Comparison of ENCODE assay signal across 15 cellular contexts in the genomic region with DNA sequence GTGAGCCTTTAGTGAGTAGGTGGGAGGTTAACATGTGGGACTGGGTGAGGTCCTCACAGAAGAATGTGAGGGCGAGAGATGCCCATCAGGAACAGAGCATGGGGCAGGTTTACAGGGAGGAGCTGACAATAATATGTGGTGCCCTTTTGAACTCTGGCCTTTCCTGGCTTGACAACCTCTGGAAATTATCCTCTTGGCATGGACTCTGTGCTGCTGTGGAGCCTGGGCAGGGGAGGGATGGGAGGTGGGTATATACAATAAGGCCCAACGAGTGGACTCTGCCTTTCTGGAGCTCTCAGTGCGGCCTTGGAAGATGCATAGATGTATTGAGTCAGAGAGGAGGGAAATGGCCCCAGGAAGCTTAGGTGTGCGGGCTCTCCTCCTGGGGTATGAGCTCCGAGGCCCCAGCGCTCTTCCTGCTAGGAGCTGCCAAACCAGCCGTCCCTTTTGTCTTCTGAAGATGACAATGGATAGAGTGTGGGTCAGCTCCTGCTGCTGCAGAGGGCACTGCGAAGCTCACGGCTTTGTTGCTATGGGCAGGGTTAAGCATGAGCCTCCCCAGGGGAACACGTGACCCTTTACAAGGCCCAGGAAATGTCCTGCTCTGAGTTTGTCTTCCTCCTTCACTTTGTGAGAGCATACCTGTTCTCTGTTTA. TPM values are rescaled to one million over a fixed set of nuclear protein-coding genes. Genes with fewer than 3 reads are reported as not detected.
DNase-seq lines count a peak whose midpoint lies in the region; ATAC-seq and TF ChIP-seq lines count a peak whose summit lies in the region.
"Had no signal": no experiment of that assay in that cellular context is flagged by ENCODE, and none has a peak within 500 bp of the region (broad histone marks: within the 10 kb centered on the region; RNA-seq: fewer than 3 reads in every experiment).

No MANE protein-coding gene starts in this region.

- H3K4me3 ChIP-seq in right lobe of liver: no peak overlapping the region
- H3K4me3 ChIP-seq in stomach: no peak overlapping the region
- H3K4me3 ChIP-seq in gastroesophageal sphincter: no peak overlapping the region
- H3K4me3 ChIP-seq: A549 had no signal

- H3K4me1 Mint-ChIP-seq in activated CD8-positive, alpha-beta T cell treated with anti-CD3 and anti-CD28 coated beads, Interleukin-2, amount 10 ng/mL, durations not matched to agents 7 days and 5 days (ENCODE audit: low read depth): peaks cover 62% of the 10 kb centered on the region
- peaks cover 56% of the 10 kb centered on the region for H3K4me1 Mint-ChIP-seq in activated CD8-positive, alpha-beta T cell treated with anti-CD3 and anti-CD28 coated beads for 36 hours (ENCODE audit: low read depth)
- peaks cover 46% of the 10 kb centered on the region for H3K4me1 Mint-ChIP-seq in activated T-helper 2 cell treated with anti-CD3 and anti-CD28 coated beads, Interferon-gamma antibody, Interleukin-2, Interleukin-4, amounts not matched to agents 10 μg/mL and 5 μg/mL and 100 μg/mL, durations not matched to agents 14 hours and 24 hours and 36 hours (ENCODE audit: low read depth)

- no peak for TF ChIP-seq CTCF in activated CD8-positive, alpha-beta T cell treated with anti-CD3 and anti-CD28 coated beads for 36 hours (IDR thresholded peaks at IDR 0.05)
- TF ChIP-seq CTCF in right lobe of liver (IDR thresholded peaks at IDR 0.05): no peak
- no peak for TF ChIP-seq CTCF in stomach (IDR thresholded peaks at IDR 0.05)
- no peak for TF ChIP-seq CTCF in gastroesophageal sphincter (IDR thresholded peaks at IDR 0.05)

- no peak for ATAC-seq in activated CD8-positive, alpha-beta T cell treated with anti-CD3 and anti-CD28 coated beads, Interleukin-2, amount 10 ng/mL, durations not matched to agents 7 days and 5 days
- ATAC-seq in activated CD8-positive, alpha-beta T cell treated with anti-CD3 and anti-CD28 coated beads for 36 hours: no peak
- peak; percentile 44 to 55 (median 48) for ATAC-seq in right lobe of liver
- ATAC-seq in GM21367 (IDR thresholded peaks at IDR 0.05; ENCODE audit: unreplicated experiment): no peak
- ATAC-seq in gastroesophageal sphincter: no peak
- ATAC-seq: A549 had no signal

- H3K4me1 ChIP-seq in right lobe of liver (peaks cover 2 to 48% (median 26%) of the 10 kb centered on the region in 4 donors), stomach (peaks cover 24 to 33% (median 31%) of the 10 kb centered on the region in 4 donors), gastroesophageal sphincter (no peaks in the 10 kb centered on the region)
- H3K4me1 ChIP-seq: A549 had no signal

- H3K27me3 Mint-ChIP-seq in activated CD8-positive, alpha-beta T cell treated with anti-CD3 and anti-CD28 coated beads, Interleukin-2, amount 10 ng/mL, durations not matched to agents 7 days and 5 days (ENCODE audit: low read depth): no peaks in the 10 kb centered on the region
- H3K27me3 Mint-ChIP-seq in activated CD8-positive, alpha-beta T cell treated with anti-CD3 and anti-CD28 coated beads for 36 hours: no peaks in the 10 kb centered on the region
- no peaks in the 10 kb centered on the region for H3K27me3 Mint-ChIP-seq in activated T-helper 2 cell treated with anti-CD3 and anti-CD28 coated beads, Interferon-gamma antibody, Interleukin-2, Interleukin-4, amounts not matched to agents 10 μg/mL and 5 μg/mL and 100 μg/mL, durations not matched to agents 14 hours and 24 hours and 36 hours (ENCODE audit: low read depth)
- H3K27me3 Mint-ChIP-seq: activated naive CD4-positive, alpha-beta T cell treated with anti-CD3 and anti-CD28 coated beads, Interleukin-2, amount 10 ng/mL, durations not matched to agents 7 days and 5 days had no signal

- H3K9me3 ChIP-seq in right lobe of liver (no peaks in the 10 kb centered on the region), stomach (no peaks in the 10 kb centered on the region), gastroesophageal sphincter (no peaks in the 10 kb centered on the region)
- H3K9me3 ChIP-seq: A549 had no signal

- DNase-seq in activated CD8-positive, alpha-beta T cell treated with anti-CD3 and anti-CD28 coated beads, Interleukin-2, amount 10 ng/mL, durations not matched to agents 7 days and 5 days: peak; percentile 19
- no peak for DNase-seq in activated CD8-positive, alpha-beta T cell treated with anti-CD3 and anti-CD28 coated beads for 36 hours
- DNase-seq in activated T-helper 2 cell treated with anti-CD3 and anti-CD28 coated beads, Interferon-gamma antibody, Interleukin-2, Interleukin-4, amounts not matched to agents 10 μg/mL and 5 μg/mL and 100 μg/mL, durations not matched to agents 14 hours and 24 hours and 36 hours (ENCODE audit: low spot score): no peak
- DNase-seq in right lobe of liver (peak in 1 of 3 donors; percentile 74), stomach (no peak), middle frontal gyrus (ENCODE audit: extremely low spot score, low spot score) (no peak)
- DNase-seq: activated naive CD4-positive, alpha-beta T cell treated with anti-CD3 and anti-CD28 coated beads, Interleukin-2, amount 10 ng/mL, durations not matched to agents 7 days and 5 days; COR-L47; Kasumi-1; NCI-H69; posterior cingulate gyrus; substantia nigra had no signal

- H3K9me3 Mint-ChIP-seq in activated CD8-positive, alpha-beta T cell treated with anti-CD3 and anti-CD28 coated beads, Interleukin-2, amount 10 ng/mL, durations not matched to agents 7 days and 5 days (ENCODE audit: insufficient read depth): no peaks in the 10 kb centered on the region
- peaks cover 3% of the 10 kb centered on the region for H3K9me3 Mint-ChIP-seq in activated CD8-positive, alpha-beta T cell treated with anti-CD3 and anti-CD28 coated beads for 36 hours
- peaks cover 4% of the 10 kb centered on the region for H3K9me3 Mint-ChIP-seq in activated T-helper 2 cell treated with anti-CD3 and anti-CD28 coated beads, Interferon-gamma antibody, Interleukin-2, Interleukin-4, amounts not matched to agents 10 μg/mL and 5 μg/mL and 100 μg/mL, durations not matched to agents 14 hours and 24 hours and 36 hours
- H3K9me3 Mint-ChIP-seq: activated naive CD4-positive, alpha-beta T cell treated with anti-CD3 and anti-CD28 coated beads, Interleukin-2, amount 10 ng/mL, durations not matched to agents 7 days and 5 days had no signal

- TF ChIP-seq POLR2A in right lobe of liver (IDR thresholded peaks at IDR 0.05) (no peak), stomach (IDR thresholded peaks at IDR 0.05) (no peak), gastroesophageal sphincter (IDR thresholded peaks at IDR 0.05) (no peak)

- H3K27ac ChIP-seq in right lobe of liver (peak overlapping the region; percentile 72 to 87 (median 87)), stomach (peak overlapping the region in 4 of 5 donors; percentile 0 to 29 (median 19)), gastroesophageal sphincter (no peak overlapping the region)
- H3K27ac ChIP-seq: A549 had no signal

- H3K27ac Mint-ChIP-seq in activated CD8-positive, alpha-beta T cell treated with anti-CD3 and anti-CD28 coated beads, Interleukin-2, amount 10 ng/mL, durations not matched to agents 7 days and 5 days: no peak overlapping the region
- no peak overlapping the region for H3K27ac Mint-ChIP-seq in activated CD8-positive, alpha-beta T cell treated with anti-CD3 and anti-CD28 coated beads for 36 hours
- H3K27ac Mint-ChIP-seq in activated T-helper 2 cell treated with anti-CD3 and anti-CD28 coated beads, Interferon-gamma antibody, Interleukin-2, Interleukin-4, amounts not matched to agents 10 μg/mL and 5 μg/mL and 100 μg/mL, durations not matched to agents 14 hours and 24 hours and 36 hours: peak overlapping the region; percentile 2

- TF ChIP-seq EP300 in stomach (IDR thresholded peaks at IDR 0.05) (no peak), gastroesophageal sphincter (IDR thresholded peaks at IDR 0.05) (no peak)

- H3K27me3 ChIP-seq in right lobe of liver: no peaks in the 10 kb centered on the region
- H3K27me3 ChIP-seq in stomach: no peaks in the 10 kb centered on the region
- no peaks in the 10 kb centered on the region for H3K27me3 ChIP-seq in gastroesophageal sphincter

- peaks cover 12% of the 10 kb centered on the region for H3K36me3 Mint-ChIP-seq in activated CD8-positive, alpha-beta T cell treated with anti-CD3 and anti-CD28 coated beads, Interleukin-2, amount 10 ng/mL, durations not matched to agents 7 days and 5 days (ENCODE audit: low read depth)
- peaks cover 9% of the 10 kb centered on the region for H3K36me3 Mint-ChIP-seq in activated CD8-positive, alpha-beta T cell treated with anti-CD3 and anti-CD28 coated beads for 36 hours (ENCODE audit: low read depth)
- peaks cover 8% of the 10 kb centered on the region for H3K36me3 Mint-ChIP-seq in activated T-helper 2 cell treated with anti-CD3 and anti-CD28 coated beads, Interferon-gamma antibody, Interleukin-2, Interleukin-4, amounts not matched to agents 10 μg/mL and 5 μg/mL and 100 μg/mL, durations not matched to agents 14 hours and 24 hours and 36 hours (ENCODE audit: low read depth)

- CTCF ChIA-PET in activated CD8-positive, alpha-beta T cell treated with anti-CD3 and anti-CD28 coated beads, Interleukin-2, amount 10 ng/mL, durations not matched to agents 7 days and 5 days (lab: Charles Lee): interaction anchor here (0.8 to 4.8 kb wide), 5 partner anchors 9 to 34 kb away, joined by 3 to 52 read pairs (median 6); no protein-coding TSS in a partner anchor
- CTCF ChIA-PET in activated CD8-positive, alpha-beta T cell treated with anti-CD3 and anti-CD28 coated beads for 36 hours (lab: Charles Lee): interaction anchor here (0.8 to 7.5 kb wide), 6 partner anchors 9 to 39 kb away, joined by 3 to 75 read pairs (median 8); a partner anchor contains a TSS

- POLR2A ChIA-PET in activated CD8-positive, alpha-beta T cell treated with anti-CD3 and anti-CD28 coated beads, Interleukin-2, amount 10 ng/mL, durations not matched to agents 7 days and 5 days (lab: Charles Lee): interaction anchor here (5.1 kb wide), 1 partner anchor 10 kb away, joined by 47 read pairs; a partner anchor contains a TSS
- POLR2A ChIA-PET in activated CD8-positive, alpha-beta T cell treated with anti-CD3 and anti-CD28 coated beads for 36 hours (lab: Charles Lee): interaction anchor here (0.7 to 5.3 kb wide), 3 partner anchors 8 to 32 kb away, joined by 3 to 58 read pairs (median 24); a partner anchor contains a TSS

- H3K4me3 Mint-ChIP-seq in activated CD8-positive, alpha-beta T cell treated with anti-CD3 and anti-CD28 coated beads, Interleukin-2, amount 10 ng/mL, durations not matched to agents 7 days and 5 days: no peak overlapping the region
- H3K4me3 Mint-ChIP-seq in activated CD8-positive, alpha-beta T cell treated with anti-CD3 and anti-CD28 coated beads for 36 hours: no peak overlapping the region
- no peak overlapping the region for H3K4me3 Mint-ChIP-seq in activated T-helper 2 cell treated with anti-CD3 and anti-CD28 coated beads, Interferon-gamma antibody, Interleukin-2, Interleukin-4, amounts not matched to agents 10 μg/mL and 5 μg/mL and 100 μg/mL, durations not matched to agents 14 hours and 24 hours and 36 hours (ENCODE audit: low read depth)
- H3K4me3 Mint-ChIP-seq: activated naive CD4-positive, alpha-beta T cell treated with anti-CD3 and anti-CD28 coated beads, Interleukin-2, amount 10 ng/mL, durations not matched to agents 7 days and 5 days had no signal

- intact Hi-C loops in activated CD8-positive, alpha-beta T cell treated with anti-CD3 and anti-CD28 coated beads for 36 hours (cut with micrococcal nuclease): no loop called here
- intact Hi-C loops in activated T-helper 2 cell treated with anti-CD3 and anti-CD28 coated beads, Interferon-gamma antibody, Interleukin-2, Interleukin-4, amounts not matched to agents 10 μg/mL and 5 μg/mL and 100 μg/mL, durations not matched to agents 14 hours and 24 hours and 36 hours (cut with micrococcal nuclease): no loop called here
- intact Hi-C loops in right lobe of liver (cut with DNase I): no loop called here
- intact Hi-C loops in stomach (cut with DNase I; ENCODE audit: low total_unique reads): no loop called here

- 13% methylated on average over 1 of the region's 10 CpGs for WGBS in right lobe of liver (ENCODE audit: insufficient coverage, low coverage, low lambda C conversion rate, missing lambda C conversion rate)
- WGBS in stomach, 5 donors: 63 to 78% (median 72%) methylated on average over 10 of the region's 10 CpGs
- WGBS in gastroesophageal sphincter (ENCODE audit: low coverage in 1 of 2), 2 donors: 41 to 77% methylated on average over 3 to 6 of the region's 10 CpGs

- no peaks in the 10 kb centered on the region for H3K36me3 ChIP-seq in right lobe of liver
- no peaks in the 10 kb centered on the region for H3K36me3 ChIP-seq in stomach
- no peaks in the 10 kb centered on the region for H3K36me3 ChIP-seq in gastroesophageal sphincter

RNA-seq across cellular contexts. Expression of a gene that starts 8.7 kb away (rescaled TPM):
- total RNA-seq in activated CD8-positive, alpha-beta T cell treated with anti-CD3 and anti-CD28 coated beads, Interleukin-2, amount 10 ng/mL, durations not matched to agents 7 days and 5 days: 100 to 1,000 TPM; 394 to 404 TPM
- total RNA-seq in activated CD8-positive, alpha-beta T cell treated with anti-CD3 and anti-CD28 coated beads for 36 hours: 100 to 1,000 TPM; 247 to 251 TPM
- total RNA-seq in activated T-helper 2 cell treated with anti-CD3 and anti-CD28 coated beads, Interferon-gamma antibody, Interleukin-2, Interleukin-4, amounts not matched to agents 10 μg/mL and 5 μg/mL and 100 μg/mL, durations not matched to agents 14 hours and 24 hours and 36 hours: 313 and 319 TPM in 2 replicates
- 10 to 100 TPM; 38.0 to 77.8 (median 58.7) TPM for total RNA-seq in right lobe of liver
- 100 to 1,000 TPM in 2 of 5 donors, 10 to 100 TPM in 3; 35.3 to 146 (median 73.5) TPM for total RNA-seq in stomach
- 10 to 100 TPM; 19.9 to 23.8 (median 19.9) TPM for polyA plus RNA-seq in stomach
- total RNA-seq in gastroesophageal sphincter: 1 to 10 TPM; 3.0 to 4.4 (median 3.6) TPM

RNA-seq across cellular contexts. Expression of a gene that starts 37.7 kb away (rescaled TPM):
- total RNA-seq in activated CD8-positive, alpha-beta T cell treated with anti-CD3 and anti-CD28 coated beads, Interleukin-2, amount 10 ng/mL, durations not matched to agents 7 days and 5 days: under 1 TPM in 1 of 2 experiments, not detected in 1; 0.31 TPM
- total RNA-seq in activated CD8-positive, alpha-beta T cell treated with anti-CD3 and anti-CD28 coated beads for 36 hours: under 1 TPM; 0.50 to 0.85 TPM
- 13.2 and 15.9 TPM in 2 replicates for total RNA-seq in activated T-helper 2 cell treated with anti-CD3 and anti-CD28 coated beads, Interferon-gamma antibody, Interleukin-2, Interleukin-4, amounts not matched to agents 10 μg/mL and 5 μg/mL and 100 μg/mL, durations not matched to agents 14 hours and 24 hours and 36 hours
- 10 to 100 TPM; 14.5 to 98.1 (median 43.9) TPM for total RNA-seq in right lobe of liver
- 10 to 100 TPM in 2 of 5 donors, under 1 TPM in 1, not detected in 2; 0.87 to 29.3 (median 16.9) TPM for total RNA-seq in stomach
- polyA plus RNA-seq in stomach: 100 to 1,000 TPM in 1 of 3 donors, 10 to 100 TPM in 2; 27.6 to 220 (median 40.9) TPM
- total RNA-seq in gastroesophageal sphincter: 10 to 100 TPM in 1 of 4 donors, 1 to 10 TPM in 2, under 1 TPM in 1; 0.46 to 32.9 (median 2.7) TPM

Comparison
In these comparisons a context has a peak if more than half of its experiments do, and no peak if none do; other contexts are left out.
1. ATAC-seq: peak in right lobe of liver (4 of 4); none in activated CD8-positive, alpha-beta T cell treated with anti-CD3 and anti-CD28 coated beads, Interleukin-2, amount 10 ng/mL, durations not matched to agents 7 days and 5 days (single experiment), activated CD8-positive, alpha-beta T cell treated with anti-CD3 and anti-CD28 coated beads for 36 hours (single experiment), GM21367 (single experiment) and gastroesophageal sphincter (single experiment).
2. H3K27ac ChIP-seq: peak in right lobe of liver (3 of 3) and stomach (4 of 5); none in gastroesophageal sphincter (0 of 4).
3. RNA of a gene that starts 8.7 kb away (total RNA-seq): 394 to 404 TPM in activated CD8-positive, alpha-beta T cell treated with anti-CD3 and anti-CD28 coated beads, Interleukin-2, amount 10 ng/mL, durations not matched to agents 7 days and 5 days, 313 to 319 TPM in activated T-helper 2 cell treated with anti-CD3 and anti-CD28 coated beads, Interferon-gamma antibody, Interleukin-2, Interleukin-4, amounts not matched to agents 10 μg/mL and 5 μg/mL and 100 μg/mL, durations not matched to agents 14 hours and 24 hours and 36 hours, 247 to 251 TPM in activated CD8-positive, alpha-beta T cell treated with anti-CD3 and anti-CD28 coated beads for 36 hours, 35.3 to 146 TPM in stomach and 38.0 to 77.8 TPM in right lobe of liver; 3.0 to 4.4 TPM in gastroesophageal sphincter; every median in the first group is over 4 times any median in the second.